17 cellular contexts compared by ENCODE assay signal in genomic region chr18:49886891-49887764, GRCh38.
DNase-seq lines count a peak whose midpoint lies in the region; ATAC-seq, FAIRE-seq and TF ChIP-seq lines count a peak whose summit lies in the region.
"Had no signal": no experiment of that assay in that cellular context is flagged by ENCODE, and none has a peak within 500 bp of the region (broad histone marks: within the 10 kb centered on the region; RNA-seq: fewer than 3 reads in every experiment).

No MANE protein-coding gene starts in this region.

- DNase-seq in activated CD8-positive, alpha-beta T cell treated with anti-CD3 and anti-CD28 coated beads for 36 hours: peak; percentile 13
- no peak for DNase-seq in activated CD8-positive, alpha-beta T cell treated with anti-CD3 and anti-CD28 coated beads, Interleukin-2, amount 10 ng/mL, durations not matched to agents 7 days and 5 days
- DNase-seq in HFF-Myc (ENCODE audit: extremely low read depth, low read depth) (no peak), neural progenitor cell (ENCODE audit: low spot score) (peak; percentile 31), lower lobe of right lung (no peak), pancreas (no peak)
- DNase-seq: activated CD4-positive, alpha-beta T cell treated with anti-CD3 and anti-CD28 coated beads for 1 hour; effector CD8-positive, alpha-beta T cell; NCI-H2171; T-helper 1 cell had no signal

- H3K9me3 ChIP-seq in neural progenitor cell (ENCODE audit: low read depth): no peaks in the 10 kb centered on the region
- H3K9me3 ChIP-seq in lower lobe of right lung: no peaks in the 10 kb centered on the region
- H3K9me3 ChIP-seq in pancreas: no peaks in the 10 kb centered on the region
- H3K9me3 ChIP-seq: ascending aorta, prostate gland, tibial nerve had no signal

- no peaks in the 10 kb centered on the region for H3K79me2 ChIP-seq in neural progenitor cell (ENCODE audit: low read depth)

- H3K4me3 ChIP-seq in HFF-Myc (replicated peaks; ENCODE audit: low read depth, low read length): no peak overlapping the region
- no peak overlapping the region for H3K4me3 ChIP-seq in neural progenitor cell
- no peak overlapping the region for H3K4me3 ChIP-seq in lower lobe of right lung
- no peak overlapping the region for H3K4me3 ChIP-seq in pancreas
- H3K4me3 ChIP-seq: ascending aorta, prostate gland, tibial nerve had no signal

- CTCF ChIA-PET in activated CD8-positive, alpha-beta T cell treated with anti-CD3 and anti-CD28 coated beads for 36 hours (lab: Charles Lee): no interaction called here
- CTCF ChIA-PET in activated CD8-positive, alpha-beta T cell treated with anti-CD3 and anti-CD28 coated beads, Interleukin-2, amount 10 ng/mL, durations not matched to agents 7 days and 5 days (lab: Charles Lee): interaction anchor here (1.4 kb wide), 1 partner anchor 9 kb away, joined by 3 read pairs; no protein-coding TSS in a partner anchor

- POLR2A ChIA-PET in activated CD8-positive, alpha-beta T cell treated with anti-CD3 and anti-CD28 coated beads for 36 hours (lab: Charles Lee): no interaction called here
- POLR2A ChIA-PET in activated CD8-positive, alpha-beta T cell treated with anti-CD3 and anti-CD28 coated beads, Interleukin-2, amount 10 ng/mL, durations not matched to agents 7 days and 5 days (lab: Charles Lee): no interaction called here

- H3K27me3 ChIP-seq in neural progenitor cell (no peaks in the 10 kb centered on the region), lower lobe of right lung (ENCODE audit: low read depth) (no peaks in the 10 kb centered on the region), pancreas (no peaks in the 10 kb centered on the region)
- H3K27me3 ChIP-seq: ascending aorta, tibial nerve had no signal

- no peak overlapping the region for H3K4me3 Mint-ChIP-seq in activated CD8-positive, alpha-beta T cell treated with anti-CD3 and anti-CD28 coated beads for 36 hours
- no peak overlapping the region for H3K4me3 Mint-ChIP-seq in activated CD8-positive, alpha-beta T cell treated with anti-CD3 and anti-CD28 coated beads, Interleukin-2, amount 10 ng/mL, durations not matched to agents 7 days and 5 days
- no peak overlapping the region for H3K4me3 Mint-ChIP-seq in activated T-helper 17 cell treated with anti-CD3 and anti-CD28 coated beads, Interleukin-2, amount 50 U/mL, for 72 hours
- H3K4me3 Mint-ChIP-seq in neural progenitor cell: no peak overlapping the region
- H3K4me3 Mint-ChIP-seq: activated T-helper 1 cell treated with anti-CD3 and anti-CD28 coated beads, Interleukin-12 subunit alpha, Interleukin-12 subunit beta, Interleukin-2, Interleukin-4 antibody, amounts not matched to agents 30 ng/mL and 10 ng/mL and 1 ng/mL, durations not matched to agents 14 hours and 24 hours and 36 hours had no signal

- WGBS in pancreas, 2 donors: 61 to 72% methylated on average over 10 of the region's 10 CpGs

- H3K36me3 Mint-ChIP-seq in activated CD8-positive, alpha-beta T cell treated with anti-CD3 and anti-CD28 coated beads for 36 hours (ENCODE audit: low read depth): no peaks in the 10 kb centered on the region
- no peaks in the 10 kb centered on the region for H3K36me3 Mint-ChIP-seq in activated CD8-positive, alpha-beta T cell treated with anti-CD3 and anti-CD28 coated beads, Interleukin-2, amount 10 ng/mL, durations not matched to agents 7 days and 5 days (ENCODE audit: low read depth)
- H3K36me3 Mint-ChIP-seq in activated T-helper 17 cell treated with anti-CD3 and anti-CD28 coated beads, Interleukin-2, amount 50 U/mL, for 72 hours (ENCODE audit: low read depth): no peaks in the 10 kb centered on the region
- no peaks in the 10 kb centered on the region for H3K36me3 Mint-ChIP-seq in neural progenitor cell

- H3K27ac ChIP-seq in neural progenitor cell (no peak overlapping the region), lower lobe of right lung (no peak overlapping the region), pancreas (no peak overlapping the region)
- H3K27ac ChIP-seq: ascending aorta, prostate gland, tibial nerve had no signal

- no peaks in the 10 kb centered on the region for H3F3A ChIP-seq in neural progenitor cell (ENCODE audit: low read depth)

- no peak overlapping the region for H2AFZ ChIP-seq in neural progenitor cell (replicated peaks)

- no peaks in the 10 kb centered on the region for H4K20me1 ChIP-seq in neural progenitor cell (ENCODE audit: low read depth)

- no peaks in the 10 kb centered on the region for H3K4me1 Mint-ChIP-seq in activated CD8-positive, alpha-beta T cell treated with anti-CD3 and anti-CD28 coated beads for 36 hours (ENCODE audit: low read depth)
- peaks cover under 1% of the 10 kb centered on the region for H3K4me1 Mint-ChIP-seq in activated CD8-positive, alpha-beta T cell treated with anti-CD3 and anti-CD28 coated beads, Interleukin-2, amount 10 ng/mL, durations not matched to agents 7 days and 5 days (ENCODE audit: low read depth)
- H3K4me1 Mint-ChIP-seq in activated T-helper 17 cell treated with anti-CD3 and anti-CD28 coated beads, Interleukin-2, amount 50 U/mL, for 72 hours: no peaks in the 10 kb centered on the region
- peaks cover 8% of the 10 kb centered on the region for H3K4me1 Mint-ChIP-seq in neural progenitor cell

- ATAC-seq in activated CD8-positive, alpha-beta T cell treated with anti-CD3 and anti-CD28 coated beads for 36 hours: peak; percentile 67
- ATAC-seq in activated CD8-positive, alpha-beta T cell treated with anti-CD3 and anti-CD28 coated beads, Interleukin-2, amount 10 ng/mL, durations not matched to agents 7 days and 5 days: no peak
- peak; percentile 69 for ATAC-seq in activated T-helper 17 cell treated with anti-CD3 and anti-CD28 coated beads, Interleukin-2, amount 50 U/mL, for 72 hours (replicated peaks)
- ATAC-seq in lower lobe of right lung (no peak), pancreas (no peak), HG03457 (IDR thresholded peaks at IDR 0.05; ENCODE audit: unreplicated experiment) (no peak)

- no peak overlapping the region for H3K27ac Mint-ChIP-seq in activated CD8-positive, alpha-beta T cell treated with anti-CD3 and anti-CD28 coated beads for 36 hours
- no peak overlapping the region for H3K27ac Mint-ChIP-seq in activated CD8-positive, alpha-beta T cell treated with anti-CD3 and anti-CD28 coated beads, Interleukin-2, amount 10 ng/mL, durations not matched to agents 7 days and 5 days
- no peak overlapping the region for H3K27ac Mint-ChIP-seq in activated T-helper 17 cell treated with anti-CD3 and anti-CD28 coated beads, Interleukin-2, amount 50 U/mL, for 72 hours
- no peak overlapping the region for H3K27ac Mint-ChIP-seq in neural progenitor cell
- H3K27ac Mint-ChIP-seq: activated T-helper 1 cell treated with anti-CD3 and anti-CD28 coated beads, Interleukin-12 subunit alpha, Interleukin-12 subunit beta, Interleukin-2, Interleukin-4 antibody, amounts not matched to agents 30 ng/mL and 10 ng/mL and 1 ng/mL, durations not matched to agents 14 hours and 24 hours and 36 hours had no signal

- H3K36me3 ChIP-seq in neural progenitor cell (no peaks in the 10 kb centered on the region), lower lobe of right lung (no peaks in the 10 kb centered on the region), pancreas (no peaks in the 10 kb centered on the region)
- H3K36me3 ChIP-seq: ascending aorta, prostate gland, tibial nerve had no signal

- FAIRE-seq in pancreas (lab: Jason Lieb, UNC): no peak
- FAIRE-seq: GM19239 had no signal

- H3K9me3 Mint-ChIP-seq in activated CD8-positive, alpha-beta T cell treated with anti-CD3 and anti-CD28 coated beads for 36 hours: no peaks in the 10 kb centered on the region
- no peaks in the 10 kb centered on the region for H3K9me3 Mint-ChIP-seq in activated CD8-positive, alpha-beta T cell treated with anti-CD3 and anti-CD28 coated beads, Interleukin-2, amount 10 ng/mL, durations not matched to agents 7 days and 5 days (ENCODE audit: insufficient read depth)
- no peaks in the 10 kb centered on the region for H3K9me3 Mint-ChIP-seq in activated T-helper 17 cell treated with anti-CD3 and anti-CD28 coated beads, Interleukin-2, amount 50 U/mL, for 72 hours
- peaks cover 2% of the 10 kb centered on the region for H3K9me3 Mint-ChIP-seq in neural progenitor cell
- H3K9me3 Mint-ChIP-seq: activated T-helper 1 cell treated with anti-CD3 and anti-CD28 coated beads, Interleukin-12 subunit alpha, Interleukin-12 subunit beta, Interleukin-2, Interleukin-4 antibody, amounts not matched to agents 30 ng/mL and 10 ng/mL and 1 ng/mL, durations not matched to agents 14 hours and 24 hours and 36 hours had no signal

- TF ChIP-seq CTCF in activated CD8-positive, alpha-beta T cell treated with anti-CD3 and anti-CD28 coated beads for 36 hours (IDR thresholded peaks at IDR 0.05): no peak
- TF ChIP-seq CTCF in HFF-Myc (IDR thresholded peaks at IDR 0.05; ENCODE audit: low read depth, low read length, missing control alignments) (peak; percentile 6), neural progenitor cell (IDR thresholded peaks at IDR 0.05) (peak; percentile 46), lower lobe of right lung (IDR thresholded peaks at IDR 0.05) (no peak), pancreas (IDR thresholded peaks at IDR 0.05) (no peak)

- intact Hi-C loops in activated CD8-positive, alpha-beta T cell treated with anti-CD3 and anti-CD28 coated beads for 36 hours (cut with micrococcal nuclease): no loop called here
- intact Hi-C loops in lower lobe of right lung (cut with DNase I): no loop called here
- intact Hi-C loops in pancreas (cut with DNase I): no loop called here

- H3K4me2 ChIP-seq in neural progenitor cell: no peak overlapping the region

- H3K4me1 ChIP-seq in neural progenitor cell (no peaks in the 10 kb centered on the region), lower lobe of right lung (no peaks in the 10 kb centered on the region), pancreas (no peaks in the 10 kb centered on the region)
- H3K4me1 ChIP-seq: ascending aorta, prostate gland, tibial nerve had no signal

- peaks cover 7% of the 10 kb centered on the region for H3K27me3 Mint-ChIP-seq in activated CD8-positive, alpha-beta T cell treated with anti-CD3 and anti-CD28 coated beads for 36 hours
- H3K27me3 Mint-ChIP-seq in activated CD8-positive, alpha-beta T cell treated with anti-CD3 and anti-CD28 coated beads, Interleukin-2, amount 10 ng/mL, durations not matched to agents 7 days and 5 days (ENCODE audit: low read depth): peaks cover 11% of the 10 kb centered on the region
- H3K27me3 Mint-ChIP-seq in activated T-helper 17 cell treated with anti-CD3 and anti-CD28 coated beads, Interleukin-2, amount 50 U/mL, for 72 hours: peaks cover 8% of the 10 kb centered on the region
- H3K27me3 Mint-ChIP-seq in neural progenitor cell (ENCODE audit: insufficient read depth, low read depth): no peaks in the 10 kb centered on the region

- H3K9ac ChIP-seq in neural progenitor cell: no peak overlapping the region

Comparison
In these comparisons a context has a peak if more than half of its experiments do, and no peak if none do; other contexts are left out.
1. ATAC-seq: peak in activated CD8-positive, alpha-beta T cell treated with anti-CD3 and anti-CD28 coated beads for 36 hours (single experiment) and activated T-helper 17 cell treated with anti-CD3 and anti-CD28 coated beads, Interleukin-2, amount 50 U/mL, for 72 hours (single experiment); none in activated CD8-positive, alpha-beta T cell treated with anti-CD3 and anti-CD28 coated beads, Interleukin-2, amount 10 ng/mL, durations not matched to agents 7 days and 5 days (single experiment), lower lobe of right lung (0 of 2), pancreas (0 of 4) and HG03457 (single experiment).
2. DNase-seq: peak in activated CD8-positive, alpha-beta T cell treated with anti-CD3 and anti-CD28 coated beads for 36 hours (single experiment) and neural progenitor cell (single experiment); none in activated CD8-positive, alpha-beta T cell treated with anti-CD3 and anti-CD28 coated beads, Interleukin-2, amount 10 ng/mL, durations not matched to agents 7 days and 5 days (single experiment), HFF-Myc (single experiment), lower lobe of right lung (single experiment) and pancreas (0 of 6).
3. CTCF ChIP-seq: peak in HFF-Myc (single experiment) and neural progenitor cell (single experiment); none in activated CD8-positive, alpha-beta T cell treated with anti-CD3 and anti-CD28 coated beads for 36 hours (single experiment), lower lobe of right lung (single experiment) and pancreas (0 of 4).